8 cellular contexts compared by ENCODE assay signal in the genomic region with DNA sequence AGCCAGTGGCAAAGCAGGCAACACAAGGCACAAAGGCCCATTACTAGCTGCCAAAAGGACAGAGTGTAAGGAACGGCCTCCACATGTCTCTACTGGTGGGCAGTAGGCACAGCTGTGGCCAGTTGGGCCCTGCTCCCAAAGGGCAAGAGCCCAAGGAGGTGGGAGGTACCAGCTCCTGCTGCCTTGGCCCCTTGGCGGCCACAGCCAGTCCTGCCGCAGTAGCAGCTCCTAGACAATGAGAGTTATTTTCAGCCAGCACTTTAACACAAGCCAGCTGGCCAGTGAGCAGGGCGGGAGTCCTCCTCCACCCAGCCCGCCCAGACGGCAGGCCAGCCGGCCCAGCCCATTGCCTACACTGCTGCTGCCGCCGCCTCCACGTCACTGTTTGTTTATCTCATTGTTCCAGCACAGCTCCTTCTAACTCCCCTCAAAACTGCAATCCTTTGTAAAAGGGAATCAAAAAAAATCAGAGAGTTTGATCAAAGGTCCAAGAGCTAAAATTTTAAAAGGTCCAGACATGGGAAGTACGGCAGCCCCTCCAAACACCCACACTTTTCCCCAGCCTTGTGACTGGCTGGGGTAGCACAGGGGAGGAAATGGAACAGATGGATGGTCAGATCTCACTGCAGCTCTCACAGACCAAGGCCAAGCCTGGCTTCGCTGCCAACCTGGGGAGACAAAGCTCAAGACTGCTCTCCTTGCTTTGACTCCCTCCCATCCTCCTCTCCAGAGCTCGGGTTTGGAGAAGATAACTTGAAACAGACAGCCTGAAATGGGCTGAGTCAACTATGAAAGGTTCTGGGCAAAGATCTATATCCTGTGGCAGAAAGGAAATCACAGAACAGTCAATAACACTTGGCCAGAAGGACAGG. TPM values are rescaled to one million over a fixed set of nuclear protein-coding genes. Genes with fewer than 3 reads are reported as not detected.
DNase-seq lines count a peak whose midpoint lies in the region; ATAC-seq, FAIRE-seq and TF ChIP-seq lines count a peak whose summit lies in the region.

No MANE protein-coding gene starts in this region.

- WGBS in adrenal gland, 4 donors = 6 to 15% (median 9%) methylated on average over 10 to 13 of the region's 13 CpGs

- peak; percentile 65 to 93 for TF ChIP-seq POLR2A in adrenal gland (IDR thresholded peaks at IDR 0.05)

- H3K4me1 ChIP-seq in adrenal gland (replicated peaks in 1 of 2) = peaks cover 24 to 54% of the 10 kb centered on the region in 2 donors

- peak overlapping the region; percentile 61 to 96 (median 89) for H3K27ac ChIP-seq in adrenal gland

- no peak for FAIRE-seq in urothelium cell line (lab: Jason Lieb, UNC)

- H3K27me3 ChIP-seq in adrenal gland = no peaks in the 10 kb centered on the region

- intact Hi-C loops in adrenal gland (cut with DNase I) (no loop called here), Right ventricle myocardium superior (cut with DNase I) (no loop called here)

- TF ChIP-seq CTCF in adrenal gland (IDR thresholded peaks at IDR 0.05) = peak; percentile 22 to 88 (median 67)

- ATAC-seq in Right ventricle myocardium superior (ENCODE audit: poor library complexity) (peak; percentile 96), GM18517 (IDR thresholded peaks at IDR 0.05; ENCODE audit: unreplicated experiment) (no peak)

- peak; percentile 61 for DNase-seq in DMS79 treated with DMSO at 0.1 percent for 48 hours (lab: John Stamatoyannopoulos, UW)
- DNase-seq in NCI-H2029 treated with DMSO at 0.1 percent for 48 hours (lab: John Stamatoyannopoulos, UW) = peak; percentile 75
- peak; percentile 85 to 96 (median 94) for DNase-seq in adrenal gland
- peak; percentile 94 for DNase-seq in Right ventricle myocardium superior
- peak; percentile 77 for DNase-seq in non-pigmented ciliary epithelial cell (ENCODE audit: low read depth)
- no peak for DNase-seq in urothelium cell line (ENCODE audit: low spot score)
- no peak for DNase-seq in stimulated activated CD8-positive, alpha-beta memory T cell treated with anti-CD3 and anti-CD28 coated beads, Interleukin-4, amount 100 ng/mL, for 48 hours

- peak overlapping the region in 1 of 4 donors; percentile 18 for H3K4me3 ChIP-seq in adrenal gland

- H3K9me3 ChIP-seq in adrenal gland (replicated peaks in 1 of 3) = no peaks in the 10 kb centered on the region

- H3K36me3 ChIP-seq in adrenal gland (replicated peaks in 1 of 2) = no peaks in the 10 kb centered on the region

RNA-seq across cellular contexts. Expression of a gene that starts 33.5 kb away (rescaled TPM):
- total RNA-seq in adrenal gland = 10 to 100 TPM; 11.3 to 24.1 (median 19.2) TPM
- polyA plus RNA-seq in adrenal gland = 10 to 100 TPM in 1 of 3 donors, 1 to 10 TPM in 2; 4.7 to 11.5 (median 7.0) TPM
- total RNA-seq in Right ventricle myocardium superior = 9.4 TPM

RNA-seq across cellular contexts. Expression of a gene that starts 50.3 kb away (rescaled TPM):
- 10 to 100 TPM in 6 of 8 donors, 1 to 10 TPM in 2; 7.2 to 44.8 (median 24.4) TPM for total RNA-seq in adrenal gland
- polyA plus RNA-seq in adrenal gland = 100 to 1,000 TPM in 1 of 3 donors, 10 to 100 TPM in 1, 1 to 10 TPM in 1; 9.1 to 125 (median 83.6) TPM
- total RNA-seq in Right ventricle myocardium superior = 19.1 TPM

Comparison
In these comparisons a context has a peak if more than half of its experiments do, and no peak if none do; other contexts are left out.
1. DNase-seq: peak in DMS79 treated with DMSO at 0.1 percent for 48 hours (single experiment), NCI-H2029 treated with DMSO at 0.1 percent for 48 hours (single experiment), adrenal gland (7 of 7), Right ventricle myocardium superior (single experiment) and non-pigmented ciliary epithelial cell (single experiment); none in urothelium cell line (single experiment) and stimulated activated CD8-positive, alpha-beta memory T cell treated with anti-CD3 and anti-CD28 coated beads, Interleukin-4, amount 100 ng/mL, for 48 hours (single experiment).